In genomic region chr16:64489449-64489848, GRCh38 we compare ENCODE assay signal across 20 cellular contexts.
"Had no signal": no experiment of that assay in that cellular context is flagged by ENCODE, and none has a peak within 500 bp of the region (broad histone marks: within the 10 kb centered on the region; RNA-seq: fewer than 3 reads in every experiment).

No MANE protein-coding gene starts in this region.

- H3K27ac ChIP-seq: gastrocnemius medialis, heart left ventricle, neural progenitor cell, spleen, thoracic aorta, upper lobe of left lung had no signal

- H3K4me3 ChIP-seq: gastrocnemius medialis, heart left ventricle, neural progenitor cell, spleen, thoracic aorta, upper lobe of left lung had no signal

- DNase-seq: activated CD4-positive, alpha-beta T cell treated with anti-CD3 and anti-CD28 coated beads for 1 hour; activated CD4-positive, alpha-beta T cell treated with anti-CD3 and anti-CD28 coated beads, Interleukin-2, amount 50 U/mL, for 1 hour; activated CD8-positive, alpha-beta T cell treated with anti-CD3 and anti-CD28 coated beads, Interleukin-2, amount 10 ng/mL, durations not matched to agents 7 days and 5 days; activated gamma-delta T cell treated with Interleukin-2 at 50 U/mL for 16 hours; amniotic stem cell; effector CD4-positive, alpha-beta T cell; gastrocnemius medialis; heart left ventricle; islet precursor cell; left cardiac atrium; naive thymus-derived CD8-positive, alpha-beta T cell; posterior cingulate gyrus; retina; spleen; stimulated activated CD4-positive, alpha-beta T cell treated with anti-CD3 and anti-CD28 coated beads, Interleukin-4, amount 100 ng/mL, for 1 hour; stimulated activated naive CD4-positive, alpha-beta T cell; T-helper 9 cell; upper lobe of left lung had no signal
